Comparison of ENCODE assay signal across 8 cellular contexts in genomic region chr1:827221-828063, GRCh38.
DNase-seq lines count a peak whose midpoint lies in the region; ATAC-seq, FAIRE-seq and TF ChIP-seq lines count a peak whose summit lies in the region.
"Not testable (repeated sequence)": the region's sequence is repeated elsewhere in the genome, so short reads cannot be mapped to it uniquely, and the experiment has no call there.

No MANE protein-coding gene starts in this region.

- not testable (repeated sequence) for H3K27me3 ChIP-seq in BJ (ENCODE audit: control insufficient read depth, insufficient read depth, low read length); colonic mucosa

- not testable (repeated sequence) for TF ChIP-seq CTCF in BJ (IDR thresholded peaks at IDR 0.05; ENCODE audit: insufficient read depth, low read depth, low read length); colonic mucosa (IDR thresholded peaks at IDR 0.05)

- peak; percentile 86 for ATAC-seq in HG03432 (IDR thresholded peaks at IDR 0.05; ENCODE audit: unreplicated experiment)

- not testable (repeated sequence) for H3K9me3 ChIP-seq in colonic mucosa

- CTCF ChIA-PET in BJ (lab: Yijun Ruan, JAX) = not testable (repeated sequence)

- FAIRE-seq in GM19239 (lab: Jason Lieb, UNC) = peak; percentile 52

- POLR2A ChIA-PET in BJ (lab: Charles Lee) = not testable (repeated sequence)

- intact Hi-C loops in colonic mucosa (cut with DNase I) = not testable (repeated sequence)

- peak; percentile 35 for DNase-seq in BJ (ENCODE audit: low read depth)
- DNase-seq in GM19239 (ENCODE audit: insufficient read length, low spot score) = peak; percentile 48
- DNase-seq in NCI-H510A (lab: John Stamatoyannopoulos, UW) = peak; percentile 71
- DNase-seq in activated CD4-positive, alpha-beta T cell treated with anti-CD3 and anti-CD28 coated beads for 4 hours = peak; percentile 93 to 97
- DNase-seq in colonic mucosa = peak; percentile 99
- DNase-seq in left kidney (ENCODE audit: low read depth, low spot score) = peak; percentile 95
- DNase-seq in stimulated activated CD4-positive, alpha-beta T cell treated with anti-CD3 and anti-CD28 coated beads, Interleukin-1b, Interleukin-23, amount 100 ng/mL, for 4 hours (ENCODE audit: low read depth in 2 of 2) = peak; percentile 96 to 98

- H3K27ac ChIP-seq in colonic mucosa = peak overlapping the region; percentile 86

- not testable (repeated sequence) for H3K4me1 ChIP-seq in colonic mucosa

- peak overlapping the region; percentile 61 to 79 for H3K9ac ChIP-seq in colonic mucosa (ENCODE audit: low read depth in 2 of 2, low read length in 2 of 2)

- H3K4me3 ChIP-seq in BJ (ENCODE audit: low read depth, low read length) = peak overlapping the region; percentile 64
- peak overlapping the region; percentile 60 for H3K4me3 ChIP-seq in colonic mucosa

- not testable (repeated sequence) for H3K36me3 ChIP-seq in BJ (ENCODE audit: control insufficient read depth, insufficient read depth, low read length); colonic mucosa

Comparison
In these comparisons a context has a peak if more than half of its experiments do, and no peak if none do; other contexts are left out.
1. Peak in every context shown above with its lines: DNase-seq, ATAC-seq, H3K4me3 ChIP-seq and H3K27ac ChIP-seq.
2. DNase-seq: peak in every context shown above with its lines; median percentile 99 in colonic mucosa; 97 in stimulated activated CD4-positive, alpha-beta T cell treated with anti-CD3 and anti-CD28 coated beads, Interleukin-1b, Interleukin-23, amount 100 ng/mL, for 4 hours; 95 in activated CD4-positive, alpha-beta T cell treated with anti-CD3 and anti-CD28 coated beads for 4 hours; 95 in left kidney; 71 in NCI-H510A; 48 in GM19239; 35 in BJ.